In the genomic region with DNA sequence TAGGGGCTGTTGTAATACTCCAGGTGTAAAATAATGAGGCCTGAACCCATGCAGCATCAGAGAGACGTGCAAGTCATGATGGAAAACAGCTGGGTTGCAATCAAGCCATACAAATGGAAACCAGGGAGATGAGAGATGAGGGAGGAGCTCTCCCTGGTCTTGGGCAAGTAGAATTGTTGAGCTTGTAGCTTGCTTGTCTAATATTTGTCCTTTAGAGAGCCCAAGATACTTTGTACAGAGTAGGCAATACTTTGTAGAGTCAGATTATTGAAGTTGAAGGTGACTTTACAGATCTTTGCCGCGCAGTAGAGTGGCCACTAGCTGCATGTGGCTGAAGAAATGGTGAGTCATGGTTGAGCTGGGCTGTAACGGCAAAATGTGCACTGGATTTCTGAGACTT, we compare ENCODE assay signal across 1 cellular context.
TF ChIP-seq lines count a peak whose summit lies in the region.

No MANE protein-coding gene starts in this region.

TF ChIP-seq in K562, 482 proteins besides CTCF, POLR2A, EP300 and RAD21 (continued from another document and continues in another):
- TF ChIP-seq CHD1 (IDR thresholded peaks at IDR 0.05; ENCODE audit: low read length) (no peak), ZBTB7A (IDR thresholded peaks at IDR 0.05; ENCODE audit: borderline replicate concordance, control insufficient read depth, low read depth, low read length) (no peak), ZNF184 (CRISPR knock-in tag; IDR thresholded peaks at IDR 0.05) (no peak), NR1H2 (CRISPR knock-in tag; IDR thresholded peaks at IDR 0.05) (no peak), RCOR1 (IDR thresholded peaks at IDR 0.05; ENCODE audit: borderline replicate concordance in 1 of 2, low read depth in 2 of 2, low read length in 2 of 2) (no peak; a peak in 1 of 4 replicates), YBX1 (IDR thresholded peaks at IDR 0.05) (no peak), HIVEP1 (CRISPR knock-in tag; IDR thresholded peaks at IDR 0.05) (no peak), ZKSCAN1 (IDR thresholded peaks at IDR 0.05; ENCODE audit: low read depth, low read length) (no peak), CBFB (CRISPR knock-in tag; IDR thresholded peaks at IDR 0.05) (no peak), FUS (optimal IDR thresholded peaks at IDR 0.05; ENCODE audit: low read depth, low read length) (no peak), ZNF695 (CRISPR knock-in tag; IDR thresholded peaks at IDR 0.05) (no peak), POLR3A (IDR thresholded peaks at IDR 0.05; ENCODE audit: borderline replicate concordance, extremely low read depth, insufficient read depth, insufficient read length) (no peak), ZNF24 (IDR thresholded peaks at IDR 0.05) (no peak), SMARCC2 (IDR thresholded peaks at IDR 0.05; ENCODE audit: low read depth) (no peak), KLF10 (CRISPR knock-in tag; IDR thresholded peaks at IDR 0.05) (no peak), ZNF316 (IDR thresholded peaks at IDR 0.05) (peak; percentile 95), CREBBP (IDR thresholded peaks at IDR 0.05; ENCODE audit: low read depth, low read length) (no peak), HDAC3 (IDR thresholded peaks at IDR 0.05; ENCODE audit: borderline replicate concordance, partially characterized antibody) (no peak), HMG20B (CRISPR knock-in tag; IDR thresholded peaks at IDR 0.05) (no peak), ZNF217 (CRISPR knock-in tag; IDR thresholded peaks at IDR 0.05) (no peak), ZNF644 (tag; IDR thresholded peaks at IDR 0.05; ENCODE audit: low read depth) (0 out of 2 replicates have a peak, but pooled peaks have one; percentile 18), C11orf30 (IDR thresholded peaks at IDR 0.05; ENCODE audit: low read depth) (peak; percentile 89), ZNF507 (tag; conservative IDR thresholded peaks at IDR 0.05) (no peak), SRSF7 (optimal IDR thresholded peaks at IDR 0.05; ENCODE audit: low read depth, low read length) (no peak), CBX3 (IDR thresholded peaks at IDR 0.05; ENCODE audit: borderline replicate concordance in 1 of 2, low read length in 2 of 2) (peak in 1 of 2 experiments; percentile 50; a peak in 1 of 3 replicates), JUND (IDR thresholded peaks at IDR 0.05; ENCODE audit: borderline replicate concordance, low read depth, low read length) (peak; percentile 84), JUND (tag; IDR thresholded peaks at IDR 0.05; ENCODE audit: borderline replicate concordance, low read depth, low read length) (peak; percentile 66), MEF2D (tag; conservative IDR thresholded peaks at IDR 0.05; ENCODE audit: low read depth) (0 out of 2 replicates have a peak, but pooled peaks have one; percentile 26), LEF1 (IDR thresholded peaks at IDR 0.05) (no peak), NFIC (IDR thresholded peaks at IDR 0.05) (no peak), GATAD2A (IDR thresholded peaks at IDR 0.05) (no peak), ZNF347 (CRISPR knock-in tag; IDR thresholded peaks at IDR 0.05; ENCODE audit: low read depth) (no peak), BRD4 (IDR thresholded peaks at IDR 0.05) (no peak), TEAD4 (IDR thresholded peaks at IDR 0.05; ENCODE audit: low read length) (no peak; the same call in 1 of the 2 replicates), TEAD4 (CRISPR knock-in tag; IDR thresholded peaks at IDR 0.05; ENCODE audit: borderline replicate concordance) (no peak), ZNF699 (CRISPR knock-in tag; IDR thresholded peaks at IDR 0.05; ENCODE audit: insufficient replicate concordance) (no peak), TRIM24 (IDR thresholded peaks at IDR 0.05) (no peak), NCOR1 (IDR thresholded peaks at IDR 0.05) (no peak), CTBP1 (IDR thresholded peaks at IDR 0.05; ENCODE audit: borderline replicate concordance) (no peak; the same call in 1 of the 2 replicates), TBP (optimal IDR thresholded peaks at IDR 0.05; ENCODE audit: low read depth, low read length) (no peak), MAZ (CRISPR knock-in tag; conservative IDR thresholded peaks at IDR 0.05 in 1 of 2, IDR thresholded peaks at IDR 0.05 in 1 of 2) (no peak), CCAR2 (IDR thresholded peaks at IDR 0.05; ENCODE audit: low read depth, low read length) (no peak), ZNF282 (CRISPR knock-in tag; IDR thresholded peaks at IDR 0.05) (no peak), ZNF668 (CRISPR knock-in tag; IDR thresholded peaks at IDR 0.05) (no peak), TOE1 (IDR thresholded peaks at IDR 0.05; ENCODE audit: borderline replicate concordance) (no peak), TOE1 (CRISPR knock-in tag; IDR thresholded peaks at IDR 0.05; ENCODE audit: borderline replicate concordance, low read depth) (no peak), HSF4 (CRISPR knock-in tag; IDR thresholded peaks at IDR 0.05; ENCODE audit: borderline replicate concordance) (no peak), POLR2H (tag; IDR thresholded peaks at IDR 0.05; ENCODE audit: low read depth) (no peak), ZNF445 (CRISPR knock-in tag; IDR thresholded peaks at IDR 0.05; ENCODE audit: low read depth) (no peak), COPS2 (conservative IDR thresholded peaks at IDR 0.05) (no peak), HDAC2 (IDR thresholded peaks at IDR 0.05) (peak; percentile 69), ZNF354B (CRISPR knock-in tag; IDR thresholded peaks at IDR 0.05) (no peak), HEY1 (CRISPR knock-in tag; IDR thresholded peaks at IDR 0.05; ENCODE audit: borderline replicate concordance) (no peak), ERF (CRISPR knock-in tag; IDR thresholded peaks at IDR 0.05) (no peak), PML (IDR thresholded peaks at IDR 0.05; ENCODE audit: low read length) (no peak), ZNF23 (CRISPR knock-in tag; IDR thresholded peaks at IDR 0.05) (no peak), HDAC1 (IDR thresholded peaks at IDR 0.05) (no peak), ZNF551 (CRISPR knock-in tag; IDR thresholded peaks at IDR 0.05) (no peak), RFX7 (CRISPR knock-in tag; IDR thresholded peaks at IDR 0.05) (no peak), BMI1 (IDR thresholded peaks at IDR 0.05; ENCODE audit: low read length) (no peak), OTX1 (CRISPR knock-in tag; IDR thresholded peaks at IDR 0.05) (no peak), MCM5 (IDR thresholded peaks at IDR 0.05; ENCODE audit: low read depth) (no peak), ZNF174 (CRISPR knock-in tag; IDR thresholded peaks at IDR 0.05) (no peak)
- TF ChIP-seq, protein P1, sequence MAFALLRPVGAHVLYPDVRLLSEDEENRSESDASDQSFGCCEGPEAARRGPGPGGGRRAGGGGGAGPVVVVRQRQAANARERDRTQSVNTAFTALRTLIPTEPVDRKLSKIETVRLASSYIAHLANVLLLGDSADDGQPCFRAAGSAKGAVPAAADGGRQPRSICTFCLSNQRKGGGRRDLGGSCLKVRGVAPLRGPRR (CRISPR knock-in tag; IDR thresholded peaks at IDR 0.05) = no peak
- TF ChIP-seq, protein P2, sequence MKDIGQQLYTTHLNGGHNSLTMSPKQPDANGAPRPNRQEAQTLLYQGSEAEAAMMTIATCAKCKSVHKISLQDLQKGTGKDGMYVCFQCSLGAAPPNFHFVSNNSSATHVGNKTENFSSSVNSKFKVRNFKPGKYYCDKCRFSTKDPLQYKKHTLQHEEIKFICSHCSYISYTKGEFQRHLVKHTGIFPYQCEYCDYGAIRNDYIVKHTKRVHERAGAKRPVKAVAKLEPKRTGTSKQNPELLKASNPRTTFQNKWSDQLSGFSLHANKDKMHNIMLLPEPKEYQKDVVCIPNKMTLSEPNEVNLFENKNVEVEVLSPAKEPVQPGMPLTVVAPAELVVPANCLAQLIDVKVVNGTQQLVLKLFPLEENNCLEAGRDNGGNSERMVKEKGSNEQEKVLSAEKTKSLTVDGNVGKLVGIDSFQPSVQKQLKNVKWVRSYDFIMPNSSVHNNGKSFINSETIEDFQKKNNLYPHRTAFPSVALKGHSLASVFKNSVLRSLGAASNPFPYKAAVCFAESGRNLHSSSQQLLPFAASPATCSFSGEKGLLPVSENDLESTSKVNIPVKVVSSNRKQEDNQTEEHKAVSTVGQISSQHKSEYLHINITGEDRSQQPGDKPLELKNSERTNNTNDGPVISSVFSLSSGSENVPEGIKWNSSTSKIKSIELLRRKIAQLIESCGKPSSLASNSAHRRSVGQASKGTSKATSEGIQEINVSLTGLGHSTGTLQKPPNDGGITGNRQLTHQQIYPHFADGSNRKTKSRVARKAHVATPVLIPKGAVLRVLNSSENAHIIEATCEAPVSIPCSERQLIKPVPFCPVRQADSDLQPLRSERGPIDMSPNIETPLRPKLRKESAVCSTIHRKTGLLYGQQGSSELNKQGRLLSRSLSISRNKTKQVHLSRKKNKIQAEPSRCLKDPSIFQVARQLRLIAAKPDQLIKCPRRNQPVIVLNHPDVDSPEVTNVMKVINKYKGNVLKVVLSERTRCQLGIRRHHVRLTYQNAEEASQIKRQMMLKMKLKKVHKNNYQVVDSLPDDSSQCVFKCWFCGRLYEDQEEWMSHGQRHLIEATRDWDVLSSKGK (CRISPR knock-in tag; IDR thresholded peaks at IDR 0.05) = no peak
- TF ChIP-seq, protein P3, sequence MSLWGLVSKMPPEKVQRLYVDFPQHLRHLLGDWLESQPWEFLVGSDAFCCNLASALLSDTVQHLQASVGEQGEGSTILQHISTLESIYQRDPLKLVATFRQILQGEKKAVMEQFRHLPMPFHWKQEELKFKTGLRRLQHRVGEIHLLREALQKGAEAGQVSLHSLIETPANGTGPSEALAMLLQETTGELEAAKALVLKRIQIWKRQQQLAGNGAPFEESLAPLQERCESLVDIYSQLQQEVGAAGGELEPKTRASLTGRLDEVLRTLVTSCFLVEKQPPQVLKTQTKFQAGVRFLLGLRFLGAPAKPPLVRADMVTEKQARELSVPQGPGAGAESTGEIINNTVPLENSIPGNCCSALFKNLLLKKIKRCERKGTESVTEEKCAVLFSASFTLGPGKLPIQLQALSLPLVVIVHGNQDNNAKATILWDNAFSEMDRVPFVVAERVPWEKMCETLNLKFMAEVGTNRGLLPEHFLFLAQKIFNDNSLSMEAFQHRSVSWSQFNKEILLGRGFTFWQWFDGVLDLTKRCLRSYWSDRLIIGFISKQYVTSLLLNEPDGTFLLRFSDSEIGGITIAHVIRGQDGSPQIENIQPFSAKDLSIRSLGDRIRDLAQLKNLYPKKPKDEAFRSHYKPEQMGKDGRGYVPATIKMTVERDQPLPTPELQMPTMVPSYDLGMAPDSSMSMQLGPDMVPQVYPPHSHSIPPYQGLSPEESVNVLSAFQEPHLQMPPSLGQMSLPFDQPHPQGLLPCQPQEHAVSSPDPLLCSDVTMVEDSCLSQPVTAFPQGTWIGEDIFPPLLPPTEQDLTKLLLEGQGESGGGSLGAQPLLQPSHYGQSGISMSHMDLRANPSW (CRISPR knock-in tag; IDR thresholded peaks at IDR 0.05) = no peak
- TF ChIP-seq, protein P4, sequence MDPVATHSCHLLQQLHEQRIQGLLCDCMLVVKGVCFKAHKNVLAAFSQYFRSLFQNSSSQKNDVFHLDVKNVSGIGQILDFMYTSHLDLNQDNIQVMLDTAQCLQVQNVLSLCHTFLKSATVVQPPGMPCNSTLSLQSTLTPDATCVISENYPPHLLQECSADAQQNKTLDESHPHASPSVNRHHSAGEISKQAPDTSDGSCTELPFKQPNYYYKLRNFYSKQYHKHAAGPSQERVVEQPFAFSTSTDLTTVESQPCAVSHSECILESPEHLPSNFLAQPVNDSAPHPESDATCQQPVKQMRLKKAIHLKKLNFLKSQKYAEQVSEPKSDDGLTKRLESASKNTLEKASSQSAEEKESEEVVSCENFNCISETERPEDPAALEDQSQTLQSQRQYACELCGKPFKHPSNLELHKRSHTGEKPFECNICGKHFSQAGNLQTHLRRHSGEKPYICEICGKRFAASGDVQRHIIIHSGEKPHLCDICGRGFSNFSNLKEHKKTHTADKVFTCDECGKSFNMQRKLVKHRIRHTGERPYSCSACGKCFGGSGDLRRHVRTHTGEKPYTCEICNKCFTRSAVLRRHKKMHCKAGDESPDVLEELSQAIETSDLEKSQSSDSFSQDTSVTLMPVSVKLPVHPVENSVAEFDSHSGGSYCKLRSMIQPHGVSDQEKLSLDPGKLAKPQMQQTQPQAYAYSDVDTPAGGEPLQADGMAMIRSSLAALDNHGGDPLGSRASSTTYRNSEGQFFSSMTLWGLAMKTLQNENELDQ (CRISPR knock-in tag; IDR thresholded peaks at IDR 0.05; ENCODE audit: borderline replicate concordance) = no peak
- TF ChIP-seq, protein P5, sequence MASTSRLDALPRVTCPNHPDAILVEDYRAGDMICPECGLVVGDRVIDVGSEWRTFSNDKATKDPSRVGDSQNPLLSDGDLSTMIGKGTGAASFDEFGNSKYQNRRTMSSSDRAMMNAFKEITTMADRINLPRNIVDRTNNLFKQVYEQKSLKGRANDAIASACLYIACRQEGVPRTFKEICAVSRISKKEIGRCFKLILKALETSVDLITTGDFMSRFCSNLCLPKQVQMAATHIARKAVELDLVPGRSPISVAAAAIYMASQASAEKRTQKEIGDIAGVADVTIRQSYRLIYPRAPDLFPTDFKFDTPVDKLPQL (IDR thresholded peaks at IDR 0.05; ENCODE audit: extremely low read depth, insufficient read length) = no peak
- TF ChIP-seq, protein P6, sequence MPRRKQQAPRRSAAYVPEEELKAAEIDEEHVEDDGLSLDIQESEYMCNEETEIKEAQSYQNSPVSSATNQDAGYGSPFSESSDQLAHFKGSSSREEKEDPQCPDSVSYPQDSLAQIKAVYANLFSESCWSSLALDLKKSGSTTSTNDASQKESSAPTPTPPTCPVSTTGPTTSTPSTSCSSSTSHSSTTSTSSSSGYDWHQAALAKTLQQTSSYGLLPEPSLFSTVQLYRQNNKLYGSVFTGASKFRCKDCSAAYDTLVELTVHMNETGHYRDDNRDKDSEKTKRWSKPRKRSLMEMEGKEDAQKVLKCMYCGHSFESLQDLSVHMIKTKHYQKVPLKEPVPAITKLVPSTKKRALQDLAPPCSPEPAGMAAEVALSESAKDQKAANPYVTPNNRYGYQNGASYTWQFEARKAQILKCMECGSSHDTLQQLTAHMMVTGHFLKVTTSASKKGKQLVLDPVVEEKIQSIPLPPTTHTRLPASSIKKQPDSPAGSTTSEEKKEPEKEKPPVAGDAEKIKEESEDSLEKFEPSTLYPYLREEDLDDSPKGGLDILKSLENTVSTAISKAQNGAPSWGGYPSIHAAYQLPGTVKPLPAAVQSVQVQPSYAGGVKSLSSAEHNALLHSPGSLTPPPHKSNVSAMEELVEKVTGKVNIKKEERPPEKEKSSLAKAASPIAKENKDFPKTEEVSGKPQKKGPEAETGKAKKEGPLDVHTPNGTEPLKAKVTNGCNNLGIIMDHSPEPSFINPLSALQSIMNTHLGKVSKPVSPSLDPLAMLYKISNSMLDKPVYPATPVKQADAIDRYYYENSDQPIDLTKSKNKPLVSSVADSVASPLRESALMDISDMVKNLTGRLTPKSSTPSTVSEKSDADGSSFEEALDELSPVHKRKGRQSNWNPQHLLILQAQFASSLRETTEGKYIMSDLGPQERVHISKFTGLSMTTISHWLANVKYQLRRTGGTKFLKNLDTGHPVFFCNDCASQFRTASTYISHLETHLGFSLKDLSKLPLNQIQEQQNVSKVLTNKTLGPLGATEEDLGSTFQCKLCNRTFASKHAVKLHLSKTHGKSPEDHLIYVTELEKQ (CRISPR knock-in tag; IDR thresholded peaks at IDR 0.05) = no peak
